In genomic region chr10:13890233-13890616, GRCh38 we compare ENCODE assay signal across 9 cellular contexts.
DNase-seq lines count a peak whose midpoint lies in the region; ATAC-seq and TF ChIP-seq lines count a peak whose summit lies in the region.
"Had no signal": no experiment of that assay in that cellular context is flagged by ENCODE, and none has a peak within 500 bp of the region (broad histone marks: within the 10 kb centered on the region; RNA-seq: fewer than 3 reads in every experiment).

No MANE protein-coding gene starts in this region.

- H3K18ac ChIP-seq in trophoblast cell (ENCODE audit: low read length), result no peak overlapping the region

- CTCF ChIA-PET in CD8-positive, alpha-beta T cell (lab: Charles Lee), result interaction anchor here (1.2 kb wide), 1 partner anchor 9 kb away, joined by 4 read pairs; no protein-coding TSS in a partner anchor

- H3K4me1 Mint-ChIP-seq in CD8-positive, alpha-beta T cell (ENCODE audit: low read depth), result peaks cover 28% of the 10 kb centered on the region
- peaks cover 24% of the 10 kb centered on the region for H3K4me1 Mint-ChIP-seq in T-helper 17 cell
- H3K4me1 Mint-ChIP-seq in activated CD4-positive, alpha-beta T cell treated with anti-CD3 and anti-CD28 coated beads, Interleukin-2, amount 10 ng/mL, durations not matched to agents 24 days and 14 days, result peaks cover 8% of the 10 kb centered on the region

- no peak overlapping the region for H2AFZ ChIP-seq in trophoblast cell (ENCODE audit: insufficient read depth, low read length, poor library complexity)

- no peak for TF ChIP-seq CTCF in CD8-positive, alpha-beta T cell (IDR thresholded peaks at IDR 0.05)

- peak overlapping the region; percentile 72 for H3K4me2 ChIP-seq in trophoblast cell (ENCODE audit: low read length)

- peaks cover 7% of the 10 kb centered on the region for H3K79me2 ChIP-seq in trophoblast cell (ENCODE audit: control insufficient read depth, insufficient read depth, low read length, poor library complexity)

- no peak overlapping the region for H2BK120ac ChIP-seq in trophoblast cell (ENCODE audit: insufficient read depth, low read length, poor library complexity)

- no peak overlapping the region for H2BK5ac ChIP-seq in trophoblast cell (ENCODE audit: low read depth, low read length, poor library complexity)

- H4K12ac ChIP-seq in trophoblast cell (ENCODE audit: low read depth, low read length), result no peak overlapping the region

- no peak overlapping the region for H4K91ac ChIP-seq in trophoblast cell (ENCODE audit: low read depth, low read length)

- no peak overlapping the region for H4K8ac ChIP-seq in trophoblast cell (ENCODE audit: low read depth, low read length)

- H3K9me3 Mint-ChIP-seq in CD8-positive, alpha-beta T cell, result no peaks in the 10 kb centered on the region
- no peaks in the 10 kb centered on the region for H3K9me3 Mint-ChIP-seq in activated CD4-positive, alpha-beta T cell treated with anti-CD3 and anti-CD28 coated beads, Interleukin-2, amount 10 ng/mL, durations not matched to agents 24 days and 14 days

- H3K36me3 ChIP-seq in CD8-positive, alpha-beta T cell (ENCODE audit: insufficient read depth, low read length), result no peaks in the 10 kb centered on the region
- no peaks in the 10 kb centered on the region for H3K36me3 ChIP-seq in trophoblast cell (ENCODE audit: control insufficient read depth in 1 of 2, insufficient read depth in 2 of 2, low read length in 2 of 2)
- H3K36me3 ChIP-seq: prostate gland had no signal

- H3K27me3 ChIP-seq in CD8-positive, alpha-beta T cell (ENCODE audit: insufficient read depth, low read length), result peaks cover 20% of the 10 kb centered on the region
- peaks cover 4% of the 10 kb centered on the region for H3K27me3 ChIP-seq in trophoblast cell (ENCODE audit: insufficient read depth, low read length)

- no peak overlapping the region for H3K27ac ChIP-seq in CD8-positive, alpha-beta T cell (ENCODE audit: low read depth, low read length)
- no peak overlapping the region for H3K27ac ChIP-seq in trophoblast cell (ENCODE audit: low read depth, low read length)
- H3K27ac ChIP-seq: prostate gland had no signal

- no peaks in the 10 kb centered on the region for H3K9me3 ChIP-seq in CD8-positive, alpha-beta T cell (ENCODE audit: low read length)
- no peaks in the 10 kb centered on the region for H3K9me3 ChIP-seq in T-helper 17 cell (ENCODE audit: control insufficient read depth, low read length, poor library complexity, severe bottlenecking)
- H3K9me3 ChIP-seq in trophoblast cell (ENCODE audit: insufficient read depth, low read depth, low read length), result peaks cover 1% of the 10 kb centered on the region
- H3K9me3 ChIP-seq: prostate gland had no signal

- no peak for ATAC-seq in CD8-positive, alpha-beta T cell
- no peak for ATAC-seq in T-helper 17 cell
- peak; percentile 11 for ATAC-seq in left ventricle myocardium superior
- ATAC-seq in GM18909 (IDR thresholded peaks at IDR 0.05; ENCODE audit: poor library complexity, unreplicated experiment), result no peak

- no peak overlapping the region for H3K9ac ChIP-seq in trophoblast cell (ENCODE audit: low read length)

- no peak overlapping the region for H3K4ac ChIP-seq in trophoblast cell (ENCODE audit: low read depth, low read length)

- H2BK12ac ChIP-seq in trophoblast cell (ENCODE audit: low read length), result no peak overlapping the region

- peaks cover 64% of the 10 kb centered on the region for H3K27me3 Mint-ChIP-seq in CD8-positive, alpha-beta T cell (ENCODE audit: low read depth)
- peaks cover 90% of the 10 kb centered on the region for H3K27me3 Mint-ChIP-seq in T-helper 17 cell
- H3K27me3 Mint-ChIP-seq in activated CD4-positive, alpha-beta T cell treated with anti-CD3 and anti-CD28 coated beads, Interleukin-2, amount 10 ng/mL, durations not matched to agents 24 days and 14 days, result peaks cover 70% of the 10 kb centered on the region

- WGBS in trophoblast cell (ENCODE audit: extremely low coverage, insufficient coverage, insufficient read length), result no CpG with 5 or more reads among the region's 6 CpGs

- no peak overlapping the region for H3K27ac Mint-ChIP-seq in CD8-positive, alpha-beta T cell
- H3K27ac Mint-ChIP-seq in T-helper 17 cell, result no peak overlapping the region
- H3K27ac Mint-ChIP-seq in activated CD4-positive, alpha-beta T cell treated with anti-CD3 and anti-CD28 coated beads, Interleukin-2, amount 10 ng/mL, durations not matched to agents 24 days and 14 days, result no peak overlapping the region

- POLR2A ChIA-PET in CD8-positive, alpha-beta T cell (lab: Charles Lee), result no interaction called here

- DNase-seq in CD8-positive, alpha-beta T cell, result no peak
- DNase-seq in T-helper 17 cell (no peak), left ventricle myocardium superior (no peak), trophoblast cell (peak in 1 of 2 donors; percentile 44), NCI-H446 (lab: John Stamatoyannopoulos, UW) (no peak), GF-D8 (lab: John Stamatoyannopoulos, UW) (no peak)
- no peak for DNase-seq in activated CD4-positive, alpha-beta T cell treated with anti-CD3 and anti-CD28 coated beads, Interleukin-2, amount 10 ng/mL, durations not matched to agents 24 days and 14 days

- no peak overlapping the region for H3K4me3 ChIP-seq in CD8-positive, alpha-beta T cell (ENCODE audit: low read depth, low read length)
- no peak overlapping the region for H3K4me3 ChIP-seq in trophoblast cell (ENCODE audit: low read depth, low read length)

- H3K36me3 Mint-ChIP-seq in CD8-positive, alpha-beta T cell, result no peaks in the 10 kb centered on the region
- H3K36me3 Mint-ChIP-seq in T-helper 17 cell (ENCODE audit: low read depth), result peaks cover 7% of the 10 kb centered on the region
- no peaks in the 10 kb centered on the region for H3K36me3 Mint-ChIP-seq in activated CD4-positive, alpha-beta T cell treated with anti-CD3 and anti-CD28 coated beads, Interleukin-2, amount 10 ng/mL, durations not matched to agents 24 days and 14 days (ENCODE audit: low read depth)

- H3K23ac ChIP-seq in trophoblast cell (ENCODE audit: low read length), result no peak overlapping the region

- no peak overlapping the region for H3K14ac ChIP-seq in trophoblast cell (ENCODE audit: low read length)

- H3K4me3 Mint-ChIP-seq in CD8-positive, alpha-beta T cell, result peak overlapping the region; percentile 45
- H3K4me3 Mint-ChIP-seq in T-helper 17 cell, result peak overlapping the region; percentile 79
- H3K4me3 Mint-ChIP-seq in activated CD4-positive, alpha-beta T cell treated with anti-CD3 and anti-CD28 coated beads, Interleukin-2, amount 10 ng/mL, durations not matched to agents 24 days and 14 days, result no peak overlapping the region

- no peak overlapping the region for H2AK5ac ChIP-seq in trophoblast cell (ENCODE audit: low read length)

- intact Hi-C loops in CD8-positive, alpha-beta T cell (cut with DNase I, micrococcal nuclease), result no loop called here
- intact Hi-C loops in left ventricle myocardium superior (cut with micrococcal nuclease), result no loop called here
- intact Hi-C loops in activated CD4-positive, alpha-beta T cell treated with anti-CD3 and anti-CD28 coated beads, Interleukin-2, amount 10 ng/mL, durations not matched to agents 24 days and 14 days (cut with micrococcal nuclease), result no loop called here

- peaks cover 14% of the 10 kb centered on the region for H3K4me1 ChIP-seq in CD8-positive, alpha-beta T cell (ENCODE audit: insufficient read depth, low read length)
- H3K4me1 ChIP-seq in trophoblast cell (ENCODE audit: control insufficient read depth in 1 of 2, insufficient read depth in 2 of 2, low read length in 2 of 2), result peaks cover 24 to 32% of the 10 kb centered on the region in 2 experiments
- H3K4me1 ChIP-seq: prostate gland had no signal

- H3K79me1 ChIP-seq in trophoblast cell (ENCODE audit: low read length), result peaks cover 10% of the 10 kb centered on the region
